10 cellular contexts compared by ENCODE assay signal in the genomic region with DNA sequence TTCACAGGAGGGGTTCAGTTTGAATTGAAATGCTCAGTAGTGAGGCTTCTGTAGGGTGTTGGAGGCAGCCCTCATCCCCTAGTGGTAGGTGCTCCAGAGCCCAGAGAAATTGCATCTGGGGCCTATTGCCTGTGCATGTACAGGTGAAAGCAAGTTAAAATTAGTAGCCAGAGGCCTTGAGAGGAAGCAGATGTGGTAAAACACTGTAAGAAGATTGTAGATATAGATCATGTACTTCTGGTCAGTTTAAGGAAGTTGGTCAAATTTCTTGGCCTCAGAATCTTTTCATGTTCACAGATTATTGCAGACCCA. TPM values are rescaled to one million over a fixed set of nuclear protein-coding genes. Genes with fewer than 3 reads are reported as not detected.
DNase-seq lines count a peak whose midpoint lies in the region; ATAC-seq and TF ChIP-seq lines count a peak whose summit lies in the region.
"Had no signal": no experiment of that assay in that cellular context is flagged by ENCODE, and none has a peak within 500 bp of the region (broad histone marks: within the 10 kb centered on the region; RNA-seq: fewer than 3 reads in every experiment).

No MANE protein-coding gene starts in this region.

- no peaks in the 10 kb centered on the region for H3K36me3 ChIP-seq in mucosa of descending colon (ENCODE audit: low read depth)

- no peaks in the 10 kb centered on the region for H3K9me3 ChIP-seq in mucosa of descending colon

- no peaks in the 10 kb centered on the region for H3K4me1 ChIP-seq in mucosa of descending colon (ENCODE audit: low read depth)

- H3K4me3 ChIP-seq in AG10803 (ENCODE audit: low read length), result no peak overlapping the region
- no peak overlapping the region for H3K4me3 ChIP-seq in mucosa of descending colon
- H3K4me3 ChIP-seq in coronary artery, result no peak overlapping the region

- no peak overlapping the region for H3K27ac Mint-ChIP-seq in activated CD4-positive, alpha-beta T cell treated with anti-CD3 and anti-CD28 coated beads, Interleukin-2, amount 10 ng/mL, durations not matched to agents 24 days and 14 days
- H3K27ac Mint-ChIP-seq: CD8-positive, alpha-beta memory T cell had no signal

- ATAC-seq in GM19023 (IDR thresholded peaks at IDR 0.05; ENCODE audit: unreplicated experiment), result peak; percentile 48
- peak; percentile 82 for ATAC-seq in HG03060 (IDR thresholded peaks at IDR 0.05; ENCODE audit: low read depth, unreplicated experiment)
- ATAC-seq in SK-N-SH treated with all-trans-retinoic acid at 6 μM for 48 hours, result peak; percentile 64
- no peak for ATAC-seq in mucosa of descending colon

- TF ChIP-seq CTCF in AG10803 (conservative IDR thresholded peaks at IDR 0.05; ENCODE audit: low read length), result 0 out of 2 replicates have a peak, but pooled peaks have one; percentile 0
- TF ChIP-seq CTCF in mucosa of descending colon (IDR thresholded peaks at IDR 0.05), result no peak
- TF ChIP-seq CTCF in coronary artery (IDR thresholded peaks at IDR 0.05), result no peak

- intact Hi-C loops in mucosa of descending colon (cut with DNase I, micrococcal nuclease), result no loop called here
- intact Hi-C loops in activated CD4-positive, alpha-beta T cell treated with anti-CD3 and anti-CD28 coated beads, Interleukin-2, amount 10 ng/mL, durations not matched to agents 24 days and 14 days (cut with micrococcal nuclease), result no loop called here

- no peaks in the 10 kb centered on the region for H3K36me3 Mint-ChIP-seq in activated CD4-positive, alpha-beta T cell treated with anti-CD3 and anti-CD28 coated beads, Interleukin-2, amount 10 ng/mL, durations not matched to agents 24 days and 14 days (ENCODE audit: low read depth)
- H3K36me3 Mint-ChIP-seq: CD8-positive, alpha-beta memory T cell had no signal

- no peaks in the 10 kb centered on the region for H3K9me3 Mint-ChIP-seq in activated CD4-positive, alpha-beta T cell treated with anti-CD3 and anti-CD28 coated beads, Interleukin-2, amount 10 ng/mL, durations not matched to agents 24 days and 14 days
- H3K9me3 Mint-ChIP-seq: CD8-positive, alpha-beta memory T cell had no signal

- no peak overlapping the region for H3K27ac ChIP-seq in coronary artery

- no peaks in the 10 kb centered on the region for H3K4me1 Mint-ChIP-seq in activated CD4-positive, alpha-beta T cell treated with anti-CD3 and anti-CD28 coated beads, Interleukin-2, amount 10 ng/mL, durations not matched to agents 24 days and 14 days
- H3K4me1 Mint-ChIP-seq: CD8-positive, alpha-beta memory T cell had no signal

- DNase-seq in AG10803 (ENCODE audit: low read depth), result no peak
- no peak for DNase-seq in stimulated activated CD4-positive, alpha-beta T cell treated with anti-CD3 and anti-CD28 coated beads, Interleukin-4, amount 100 ng/mL, for 24 hours
- DNase-seq in mucosa of descending colon, result no peak
- DNase-seq in activated CD4-positive, alpha-beta T cell treated with anti-CD3 and anti-CD28 coated beads, Interleukin-2, amount 10 ng/mL, durations not matched to agents 24 days and 14 days, result no peak
- DNase-seq in coronary artery (ENCODE audit: low spot score), result no peak
- DNase-seq: CD8-positive, alpha-beta memory T cell had no signal

- H3K27me3 Mint-ChIP-seq in activated CD4-positive, alpha-beta T cell treated with anti-CD3 and anti-CD28 coated beads, Interleukin-2, amount 10 ng/mL, durations not matched to agents 24 days and 14 days, result peaks cover 2% of the 10 kb centered on the region

- no peak overlapping the region for H3K4me3 Mint-ChIP-seq in activated CD4-positive, alpha-beta T cell treated with anti-CD3 and anti-CD28 coated beads, Interleukin-2, amount 10 ng/mL, durations not matched to agents 24 days and 14 days
- H3K4me3 Mint-ChIP-seq: CD8-positive, alpha-beta memory T cell had no signal

TF ChIP-seq in SK-N-SH treated with all-trans-retinoic acid at 6 μM for 48 hours, 23 proteins besides CTCF, POLR2A, EP300 and RAD21 (continues in another document):
- TF ChIP-seq OSR1 (CRISPR knock-in tag; IDR thresholded peaks at IDR 0.05) (no peak), CSDC2 (CRISPR knock-in tag; IDR thresholded peaks at IDR 0.05) (no peak), PPARA (CRISPR knock-in tag; IDR thresholded peaks at IDR 0.05; ENCODE audit: borderline replicate concordance) (no peak), GLIS3 (CRISPR knock-in tag; IDR thresholded peaks at IDR 0.05) (no peak), RARB (CRISPR knock-in tag; IDR thresholded peaks at IDR 0.05) (no peak), ESRRG (CRISPR knock-in tag; IDR thresholded peaks at IDR 0.05) (no peak), ZFP30 (CRISPR knock-in tag; IDR thresholded peaks at IDR 0.05) (no peak), TCF4 (CRISPR knock-in tag; IDR thresholded peaks at IDR 0.05; ENCODE audit: borderline replicate concordance) (no peak), ISL1 (CRISPR knock-in tag; IDR thresholded peaks at IDR 0.05) (no peak)
- TF ChIP-seq, protein P1, sequence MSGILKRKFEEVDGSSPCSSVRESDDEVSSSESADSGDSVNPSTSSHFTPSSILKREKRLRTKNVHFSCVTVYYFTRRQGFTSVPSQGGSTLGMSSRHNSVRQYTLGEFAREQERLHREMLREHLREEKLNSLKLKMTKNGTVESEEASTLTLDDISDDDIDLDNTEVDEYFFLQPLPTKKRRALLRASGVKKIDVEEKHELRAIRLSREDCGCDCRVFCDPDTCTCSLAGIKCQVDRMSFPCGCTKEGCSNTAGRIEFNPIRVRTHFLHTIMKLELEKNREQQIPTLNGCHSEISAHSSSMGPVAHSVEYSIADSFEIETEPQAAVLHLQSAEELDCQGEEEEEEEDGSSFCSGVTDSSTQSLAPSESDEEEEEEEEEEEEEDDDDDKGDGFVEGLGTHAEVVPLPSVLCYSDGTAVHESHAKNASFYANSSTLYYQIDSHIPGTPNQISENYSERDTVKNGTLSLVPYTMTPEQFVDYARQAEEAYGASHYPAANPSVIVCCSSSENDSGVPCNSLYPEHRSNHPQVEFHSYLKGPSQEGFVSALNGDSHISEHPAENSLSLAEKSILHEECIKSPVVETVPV (CRISPR knock-in tag; IDR thresholded peaks at IDR 0.05), result no peak
- TF ChIP-seq, protein P2, sequence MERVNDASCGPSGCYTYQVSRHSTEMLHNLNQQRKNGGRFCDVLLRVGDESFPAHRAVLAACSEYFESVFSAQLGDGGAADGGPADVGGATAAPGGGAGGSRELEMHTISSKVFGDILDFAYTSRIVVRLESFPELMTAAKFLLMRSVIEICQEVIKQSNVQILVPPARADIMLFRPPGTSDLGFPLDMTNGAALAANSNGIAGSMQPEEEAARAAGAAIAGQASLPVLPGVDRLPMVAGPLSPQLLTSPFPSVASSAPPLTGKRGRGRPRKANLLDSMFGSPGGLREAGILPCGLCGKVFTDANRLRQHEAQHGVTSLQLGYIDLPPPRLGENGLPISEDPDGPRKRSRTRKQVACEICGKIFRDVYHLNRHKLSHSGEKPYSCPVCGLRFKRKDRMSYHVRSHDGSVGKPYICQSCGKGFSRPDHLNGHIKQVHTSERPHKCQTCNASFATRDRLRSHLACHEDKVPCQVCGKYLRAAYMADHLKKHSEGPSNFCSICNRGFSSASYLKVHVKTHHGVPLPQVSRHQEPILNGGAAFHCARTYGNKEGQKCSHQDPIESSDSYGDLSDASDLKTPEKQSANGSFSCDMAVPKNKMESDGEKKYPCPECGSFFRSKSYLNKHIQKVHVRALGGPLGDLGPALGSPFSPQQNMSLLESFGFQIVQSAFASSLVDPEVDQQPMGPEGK (CRISPR knock-in tag; IDR thresholded peaks at IDR 0.05; ENCODE audit: borderline replicate concordance), result no peak
- TF ChIP-seq, protein P3, sequence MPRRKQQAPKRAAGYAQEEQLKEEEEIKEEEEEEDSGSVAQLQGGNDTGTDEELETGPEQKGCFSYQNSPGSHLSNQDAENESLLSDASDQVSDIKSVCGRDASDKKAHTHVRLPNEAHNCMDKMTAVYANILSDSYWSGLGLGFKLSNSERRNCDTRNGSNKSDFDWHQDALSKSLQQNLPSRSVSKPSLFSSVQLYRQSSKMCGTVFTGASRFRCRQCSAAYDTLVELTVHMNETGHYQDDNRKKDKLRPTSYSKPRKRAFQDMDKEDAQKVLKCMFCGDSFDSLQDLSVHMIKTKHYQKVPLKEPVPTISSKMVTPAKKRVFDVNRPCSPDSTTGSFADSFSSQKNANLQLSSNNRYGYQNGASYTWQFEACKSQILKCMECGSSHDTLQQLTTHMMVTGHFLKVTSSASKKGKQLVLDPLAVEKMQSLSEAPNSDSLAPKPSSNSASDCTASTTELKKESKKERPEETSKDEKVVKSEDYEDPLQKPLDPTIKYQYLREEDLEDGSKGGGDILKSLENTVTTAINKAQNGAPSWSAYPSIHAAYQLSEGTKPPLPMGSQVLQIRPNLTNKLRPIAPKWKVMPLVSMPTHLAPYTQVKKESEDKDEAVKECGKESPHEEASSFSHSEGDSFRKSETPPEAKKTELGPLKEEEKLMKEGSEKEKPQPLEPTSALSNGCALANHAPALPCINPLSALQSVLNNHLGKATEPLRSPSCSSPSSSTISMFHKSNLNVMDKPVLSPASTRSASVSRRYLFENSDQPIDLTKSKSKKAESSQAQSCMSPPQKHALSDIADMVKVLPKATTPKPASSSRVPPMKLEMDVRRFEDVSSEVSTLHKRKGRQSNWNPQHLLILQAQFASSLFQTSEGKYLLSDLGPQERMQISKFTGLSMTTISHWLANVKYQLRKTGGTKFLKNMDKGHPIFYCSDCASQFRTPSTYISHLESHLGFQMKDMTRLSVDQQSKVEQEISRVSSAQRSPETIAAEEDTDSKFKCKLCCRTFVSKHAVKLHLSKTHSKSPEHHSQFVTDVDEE (CRISPR knock-in tag; IDR thresholded peaks at IDR 0.05), result no peak
- TF ChIP-seq, protein P4, sequence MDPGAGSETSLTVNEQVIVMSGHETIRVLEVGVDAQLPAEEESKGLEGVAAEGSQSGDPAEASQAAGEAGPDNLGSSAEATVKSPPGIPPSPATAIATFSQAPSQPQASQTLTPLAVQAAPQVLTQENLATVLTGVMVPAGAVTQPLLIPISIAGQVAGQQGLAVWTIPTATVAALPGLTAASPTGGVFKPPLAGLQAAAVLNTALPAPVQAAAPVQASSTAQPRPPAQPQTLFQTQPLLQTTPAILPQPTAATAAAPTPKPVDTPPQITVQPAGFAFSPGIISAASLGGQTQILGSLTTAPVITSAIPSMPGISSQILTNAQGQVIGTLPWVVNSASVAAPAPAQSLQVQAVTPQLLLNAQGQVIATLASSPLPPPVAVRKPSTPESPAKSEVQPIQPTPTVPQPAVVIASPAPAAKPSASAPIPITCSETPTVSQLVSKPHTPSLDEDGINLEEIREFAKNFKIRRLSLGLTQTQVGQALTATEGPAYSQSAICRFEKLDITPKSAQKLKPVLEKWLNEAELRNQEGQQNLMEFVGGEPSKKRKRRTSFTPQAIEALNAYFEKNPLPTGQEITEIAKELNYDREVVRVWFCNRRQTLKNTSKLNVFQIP (CRISPR knock-in tag; IDR thresholded peaks at IDR 0.05; ENCODE audit: borderline replicate concordance, low read depth), result no peak

RNA-seq across cellular contexts. Expression of a gene that starts 34.6 kb away (rescaled TPM):
- total RNA-seq in mucosa of descending colon, result 1 to 10 TPM; 1.0 to 1.6 (median 1.3) TPM
- not detected in 2 replicates for total RNA-seq in activated CD4-positive, alpha-beta T cell treated with anti-CD3 and anti-CD28 coated beads, Interleukin-2, amount 10 ng/mL, durations not matched to agents 24 days and 14 days
- total RNA-seq: CD8-positive, alpha-beta memory T cell had no signal

RNA-seq across cellular contexts. Expression of a gene that starts 41.7 kb away (rescaled TPM):
- total RNA-seq in mucosa of descending colon, result 1 to 10 TPM in 2 of 3 donors, under 1 TPM in 1; 0.32 to 3.4 (median 1.0) TPM
- total RNA-seq in activated CD4-positive, alpha-beta T cell treated with anti-CD3 and anti-CD28 coated beads, Interleukin-2, amount 10 ng/mL, durations not matched to agents 24 days and 14 days, result not detected in 2 replicates
- total RNA-seq: bronchial epithelial cell; CD8-positive, alpha-beta memory T cell had no signal
